Comparison of ENCODE assay signal across 14 cellular contexts in genomic region chr19:35533201-35533821, GRCh38. TPM values are rescaled to one million over a fixed set of nuclear protein-coding genes. Genes with fewer than 3 reads are reported as not detected.
DNase-seq lines count a peak whose midpoint lies in the region; ATAC-seq, FAIRE-seq and TF ChIP-seq lines count a peak whose summit lies in the region.
"Had no signal": no experiment of that assay in that cellular context is flagged by ENCODE, and none has a peak within 500 bp of the region (broad histone marks: within the 10 kb centered on the region; RNA-seq: fewer than 3 reads in every experiment).

Gene GAPDHS (plus strand): TSS chr19:35533456. CDS start chr19:35533528, 72 bp downstream.

- CTCF ChIA-PET in AG04450 (lab: Charles Lee): no interaction called here
- CTCF ChIA-PET in CD8-positive, alpha-beta T cell (lab: Charles Lee): interaction anchor here (1.4 kb wide), 1 partner anchor 16 kb away, joined by 3 read pairs; no protein-coding TSS in a partner anchor

- no peak for ATAC-seq in CD8-positive, alpha-beta T cell
- peak; percentile 12 to 13 for ATAC-seq in activated naive CD4-positive, alpha-beta T cell treated with anti-CD3 and anti-CD28 coated beads, Interleukin-2, amount 50 U/mL, for 72 hours
- ATAC-seq in HG02884 (IDR thresholded peaks at IDR 0.05; ENCODE audit: unreplicated experiment): no peak
- ATAC-seq in HG02798 (IDR thresholded peaks at IDR 0.05; ENCODE audit: poor library complexity, unreplicated experiment): no peak
- no peak for ATAC-seq in GM21515 (IDR thresholded peaks at IDR 0.05; ENCODE audit: unreplicated experiment)

- peak within 1 kb of the TSS; percentile 29 for H3K4me3 ChIP-seq in AG04450 (ENCODE audit: low read depth, low read length)
- H3K4me3 ChIP-seq in CD8-positive, alpha-beta T cell (ENCODE audit: low read depth, low read length): peak within 1 kb of the TSS; percentile 57
- H3K4me3 ChIP-seq in kidney (ENCODE audit: low read length in 2 of 2): no peak within 1 kb of the TSS
- H3K4me3 ChIP-seq: SJCRH30 had no signal

- H3K9me3 Mint-ChIP-seq in CD8-positive, alpha-beta T cell: no peaks in the 10 kb centered on the region
- no peaks in the 10 kb centered on the region for H3K9me3 Mint-ChIP-seq in activated naive CD4-positive, alpha-beta T cell treated with anti-CD3 and anti-CD28 coated beads, Interleukin-2, amount 50 U/mL, for 72 hours

- intact Hi-C loops in CD8-positive, alpha-beta T cell (cut with DNase I, micrococcal nuclease): no loop called here
- intact Hi-C loops in kidney (cut with DNase I): no loop called here

- no peak for FAIRE-seq in kidney (lab: Jason Lieb, UNC)

- H3K27me3 Mint-ChIP-seq in CD8-positive, alpha-beta T cell (ENCODE audit: low read depth): peaks cover 19% of the 10 kb centered on the region

- peak within 1 kb of the TSS; percentile 82 for H3K27ac Mint-ChIP-seq in CD8-positive, alpha-beta T cell
- peak within 1 kb of the TSS in 1 of 2 donors; percentile 42 for H3K27ac Mint-ChIP-seq in activated naive CD4-positive, alpha-beta T cell treated with anti-CD3 and anti-CD28 coated beads, Interleukin-2, amount 50 U/mL, for 72 hours

- peak within 1 kb of the TSS; percentile 87 for H3K4me3 Mint-ChIP-seq in CD8-positive, alpha-beta T cell

- H3K36me3 ChIP-seq in CD8-positive, alpha-beta T cell (ENCODE audit: insufficient read depth, low read length): no peaks in the 10 kb centered on the region
- no peaks in the 10 kb centered on the region for H3K36me3 ChIP-seq in kidney (ENCODE audit: control insufficient read depth in 1 of 2, insufficient read depth in 2 of 2, low read length in 2 of 2)
- H3K36me3 ChIP-seq: SJCRH30 had no signal

- no peaks in the 10 kb centered on the region for H3K36me3 Mint-ChIP-seq in CD8-positive, alpha-beta T cell
- no peaks in the 10 kb centered on the region for H3K36me3 Mint-ChIP-seq in activated naive CD4-positive, alpha-beta T cell treated with anti-CD3 and anti-CD28 coated beads, Interleukin-2, amount 50 U/mL, for 72 hours

- TF ChIP-seq CTCF in AG04450 (IDR thresholded peaks at IDR 0.05; ENCODE audit: low read depth, low read length) (no peak), kidney (IDR thresholded peaks at IDR 0.05; ENCODE audit: borderline replicate concordance, extremely low read depth, insufficient read depth) (no peak)
- TF ChIP-seq CTCF in CD8-positive, alpha-beta T cell (IDR thresholded peaks at IDR 0.05): no peak

- H3K27ac ChIP-seq in AG04450 (ENCODE audit: low read depth, low read length) (no peak within 1 kb of the TSS), kidney (ENCODE audit: low read depth in 2 of 2, low read length in 2 of 2) (no peak within 1 kb of the TSS)
- peak within 1 kb of the TSS; percentile 19 for H3K27ac ChIP-seq in CD8-positive, alpha-beta T cell (ENCODE audit: low read depth, low read length)
- H3K27ac ChIP-seq: SJCRH30 had no signal

- H3K9me3 ChIP-seq in AG04450 (ENCODE audit: control insufficient read depth, insufficient read depth, low read length): peaks cover 6% of the 10 kb centered on the region; the same call in 1 of the 2 replicates
- H3K9me3 ChIP-seq in CD8-positive, alpha-beta T cell (ENCODE audit: low read length): no peaks in the 10 kb centered on the region
- H3K9me3 ChIP-seq in kidney (ENCODE audit: control insufficient read depth in 1 of 2, low read length in 2 of 2): no peaks in the 10 kb centered on the region
- H3K9me3 ChIP-seq: SJCRH30 had no signal

- DNase-seq in AG04450 (ENCODE audit: low read depth, low spot score): no peak
- no peak for DNase-seq in CD8-positive, alpha-beta T cell
- DNase-seq in activated naive CD4-positive, alpha-beta T cell treated with anti-CD3 and anti-CD28 coated beads, Interleukin-2, amount 50 U/mL, for 72 hours (ENCODE audit: low spot score in 2 of 2): no peak
- peak; percentile 66 for DNase-seq in kidney
- no peak for DNase-seq in HuH-7.5 (ENCODE audit: low spot score)
- DNase-seq: NCI-H2081; NK-92 treated with Interleukin-12 subunit alpha and Interleukin-12 subunit beta, amount 100 ng/mL, for 24 hours; SJCRH30 had no signal

- peaks cover 7% of the 10 kb centered on the region for H3K27me3 ChIP-seq in AG04450 (ENCODE audit: control insufficient read depth, insufficient read depth, low read length)
- H3K27me3 ChIP-seq in CD8-positive, alpha-beta T cell (ENCODE audit: insufficient read depth, low read length): no peaks in the 10 kb centered on the region

- H3K9ac ChIP-seq in kidney (ENCODE audit: low read length in 2 of 2): no peak within 1 kb of the TSS

- POLR2A ChIA-PET in AG04450 (lab: Yijun Ruan, JAX): no interaction called here
- POLR2A ChIA-PET in CD8-positive, alpha-beta T cell (lab: Charles Lee): no interaction called here

- peaks cover 15% of the 10 kb centered on the region for H3K4me1 ChIP-seq in CD8-positive, alpha-beta T cell (ENCODE audit: insufficient read depth, low read length)
- H3K4me1 ChIP-seq in kidney (ENCODE audit: control insufficient read depth in 1 of 2, insufficient read depth in 1 of 2, low read depth in 1 of 2, low read length in 2 of 2): no peaks in the 10 kb centered on the region
- H3K4me1 ChIP-seq: SJCRH30 had no signal

- H3K4me1 Mint-ChIP-seq in CD8-positive, alpha-beta T cell (ENCODE audit: low read depth): peaks cover 17% of the 10 kb centered on the region

RNA-seq across cellular contexts. Expression of gene GAPDHS, which starts in this region (rescaled TPM):
- polyA plus RNA-seq in AG04450 (2011; rRNA removed) (not detected in 2 replicates), kidney (ENCODE audit: insufficient read depth, low read depth, low replicate concordance) (not detected)
- polyA minus RNA-seq in AG04450 (2011; rRNA and poly(A)+ RNA removed): not detected in 2 replicates
- not detected for total RNA-seq in CD8-positive, alpha-beta T cell
- not detected for total RNA-seq in activated naive CD4-positive, alpha-beta T cell treated with anti-CD3 and anti-CD28 coated beads, Interleukin-2, amount 50 U/mL, for 72 hours
- not detected for total RNA-seq in kidney
- total RNA-seq: mononuclear cell, renal cortical epithelial cell, SJCRH30, subcutaneous adipose tissue had no signal

Comparison
In these comparisons a context has a peak if more than half of its experiments do, and no peak if none do; other contexts are left out.
1. Peak in ATAC-seq in activated naive CD4-positive, alpha-beta T cell treated with anti-CD3 and anti-CD28 coated beads, Interleukin-2, amount 50 U/mL, for 72 hours; RNA of the gene not detected or under 1 TPM.
2. Peak in DNase-seq in kidney; RNA of the gene not detected or under 1 TPM.
3. H3K4me3 ChIP-seq: peak in AG04450 (single experiment) and CD8-positive, alpha-beta T cell (single experiment); none in kidney (0 of 2).